Comparison of ENCODE assay signal across 8 cellular contexts in the genomic region with DNA sequence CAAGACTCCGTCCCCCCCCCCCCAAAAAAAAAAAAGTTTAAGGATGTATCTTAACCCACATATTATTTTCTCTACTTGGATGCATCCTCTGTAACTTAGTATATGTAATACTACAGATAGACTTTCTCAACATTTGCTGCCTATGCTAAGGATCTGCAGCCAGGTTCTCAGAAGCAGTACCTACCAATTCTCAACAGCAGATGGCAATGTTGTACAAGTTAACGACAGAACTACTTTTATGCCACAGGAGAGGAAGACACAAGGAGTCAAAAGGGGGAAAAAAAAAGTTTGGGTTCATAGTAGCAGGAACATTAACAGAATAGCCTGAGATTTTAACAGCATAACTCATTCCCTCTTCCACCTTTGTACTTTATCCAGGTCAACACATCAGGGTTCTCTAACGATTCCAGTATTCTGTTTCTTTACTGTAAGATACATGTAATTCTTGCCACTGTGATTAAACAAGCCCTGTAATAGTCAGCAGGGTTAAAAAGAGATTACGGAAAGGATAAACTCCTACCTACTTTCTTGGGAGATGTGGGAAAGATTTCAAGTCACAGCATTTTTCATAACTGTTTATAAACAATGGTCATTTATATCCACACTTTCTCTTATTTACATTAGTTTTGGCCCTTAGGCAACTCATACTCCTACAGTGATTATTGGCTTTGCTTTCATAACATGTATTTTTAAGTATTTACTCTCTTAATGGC. TPM values are rescaled to one million over a fixed set of nuclear protein-coding genes. Genes with fewer than 3 reads are reported as not detected.
DNase-seq lines count a peak whose midpoint lies in the region; ATAC-seq and TF ChIP-seq lines count a peak whose summit lies in the region.

No MANE protein-coding gene starts in this region.

- H3K4me1 ChIP-seq in A673 (ENCODE audit: insufficient read depth, low read length, poor library complexity, severe bottlenecking): peaks cover 21% of the 10 kb centered on the region

- H3K27ac ChIP-seq in A673 (ENCODE audit: low read depth, low read length, poor library complexity, severe bottlenecking): peak overlapping the region; percentile 12
- peak overlapping the region; percentile 25 for H3K27ac ChIP-seq in cingulate gyrus (ENCODE audit: low read depth, low read length)

- peak; percentile 88 for DNase-seq in A673 (ENCODE audit: low spot score)
- DNase-seq in GM10248 (ENCODE audit: extremely low spot score): peak; percentile 40
- DNase-seq in NCI-H1694 treated with DMSO at 0.1 percent for 48 hours (lab: John Stamatoyannopoulos, UW): peak; percentile 87
- peak; percentile 81 for DNase-seq in SW480 (ENCODE audit: low spot score)
- DNase-seq in left lobe of liver (ENCODE audit: low spot score): no peak
- DNase-seq in stimulated activated naive CD8-positive, alpha-beta T cell treated with anti-CD3 and anti-CD28 coated beads, Interleukin-15, amount 100 ng/mL, for 72 hours: peak; percentile 50 to 62

- CTCF ChIA-PET in A673 (lab: Charles Lee): interaction anchor here (0.6 to 1.0 kb wide), 4 partner anchors 9 to 301 kb away, joined by 3 to 16 read pairs (median 4); no protein-coding TSS in a partner anchor
- CTCF ChIA-PET in GM10248 (lab: Yijun Ruan, JAX): interaction anchor here (1.0 to 5.5 kb wide), 12 partner anchors 9 to 524 kb away, joined by 3 to 102 read pairs (median 4); no protein-coding TSS in a partner anchor

- no peaks in the 10 kb centered on the region for H3K9me3 ChIP-seq in A673 (ENCODE audit: low read depth, low read length, poor library complexity, severe bottlenecking)

- POLR2A ChIA-PET in A673 (lab: Charles Lee; ENCODE audit: low non-redundant PET) (no interaction called here), GM10248 (lab: Yijun Ruan, JAX) (interaction anchor here (0.7 kb wide), 1 partner anchor 168 kb away, joined by 4 read pairs; no protein-coding TSS in a partner anchor)

- H3K4me1 Mint-ChIP-seq in stimulated activated naive CD8-positive, alpha-beta T cell treated with anti-CD3 and anti-CD28 coated beads, Interleukin-15, amount 100 ng/mL, for 72 hours: peaks cover 25% of the 10 kb centered on the region

- no peaks in the 10 kb centered on the region for H3K27me3 Mint-ChIP-seq in stimulated activated naive CD8-positive, alpha-beta T cell treated with anti-CD3 and anti-CD28 coated beads, Interleukin-15, amount 100 ng/mL, for 72 hours

- no TSS peak for BruUV-seq in A673 (replicated peaks; lab: Mats Ljungman, UMichigan)

- intact Hi-C loops in A673 (cut with micrococcal nuclease; ENCODE audit: unreplicated experiment): loop anchor here (1.0 to 2.0 kb wide), 3 partner anchors 164 to 356 kb away; no protein-coding TSS in a partner anchor

- ATAC-seq in left lobe of liver (peak; percentile 94), GM19351 (IDR thresholded peaks at IDR 0.05; ENCODE audit: unreplicated experiment) (no peak)
- ATAC-seq in stimulated activated naive CD8-positive, alpha-beta T cell treated with anti-CD3 and anti-CD28 coated beads, Interleukin-15, amount 100 ng/mL, for 72 hours: peak; percentile 77

- H3K36me3 ChIP-seq in A673 (ENCODE audit: insufficient read depth, low read length, poor library complexity, severe bottlenecking): peaks cover 22% of the 10 kb centered on the region

- no peaks in the 10 kb centered on the region for H3K9me3 Mint-ChIP-seq in stimulated activated naive CD8-positive, alpha-beta T cell treated with anti-CD3 and anti-CD28 coated beads, Interleukin-15, amount 100 ng/mL, for 72 hours

- H3K27me3 ChIP-seq in A673 (replicated peaks; ENCODE audit: insufficient read depth, low read depth, low read length, poor library complexity): no peaks in the 10 kb centered on the region

- no peak overlapping the region for H3K27ac Mint-ChIP-seq in stimulated activated naive CD8-positive, alpha-beta T cell treated with anti-CD3 and anti-CD28 coated beads, Interleukin-15, amount 100 ng/mL, for 72 hours

- no peak overlapping the region for H3K4me3 Mint-ChIP-seq in stimulated activated naive CD8-positive, alpha-beta T cell treated with anti-CD3 and anti-CD28 coated beads, Interleukin-15, amount 100 ng/mL, for 72 hours

- peak; percentile 78 for TF ChIP-seq CTCF in A673 (conservative IDR thresholded peaks at IDR 0.05; ENCODE audit: low read depth, low read length)
- peak; percentile 72 for TF ChIP-seq CTCF in GM10248 (IDR thresholded peaks at IDR 0.05; ENCODE audit: control extremely low read depth, extremely low read depth, low read depth, missing control alignments)

- no peak overlapping the region for H3K4me3 ChIP-seq in A673 (ENCODE audit: low read depth, low read length, poor library complexity, severe bottlenecking)

RNA-seq across cellular contexts. Expression of a gene that starts 5.7 kb away (rescaled TPM):
- total RNA-seq in A673 (2021) (75.8 and 76.1 TPM in 2 replicates), left lobe of liver (50.1 TPM)

RNA-seq across cellular contexts. Expression of a gene that starts 43.9 kb away (rescaled TPM):
- total RNA-seq in A673 (2021): 275 and 278 TPM in 2 replicates
- total RNA-seq in left lobe of liver: 275 TPM
